In genomic region chr11:124896821-124897391, GRCh38 we compare ENCODE assay signal across 13 cellular contexts. TPM values are rescaled to one million over a fixed set of nuclear protein-coding genes. Genes with fewer than 3 reads are reported as not detected.
DNase-seq lines count a peak whose midpoint lies in the region; ATAC-seq, FAIRE-seq and TF ChIP-seq lines count a peak whose summit lies in the region.
"Had no signal": no experiment of that assay in that cellular context is flagged by ENCODE, and none has a peak within 500 bp of the region (broad histone marks: within the 10 kb centered on the region; RNA-seq: fewer than 3 reads in every experiment).

No MANE protein-coding gene starts in this region.

- H3K36me3 ChIP-seq in PC-3 (ENCODE audit: low read depth, low read length) (no peaks in the 10 kb centered on the region), endothelial cell of umbilical vein (ENCODE audit: control insufficient read depth in 2 of 2, extremely low read depth in 1 of 2, insufficient read depth in 2 of 2, low read length in 2 of 2) (peaks cover 24 to 31% of the 10 kb centered on the region in 2 experiments), lower lobe of right lung (no peaks in the 10 kb centered on the region), hepatocyte (replicated peaks; ENCODE audit: insufficient read depth, low read depth) (no peaks in the 10 kb centered on the region)

- FAIRE-seq in endothelial cell of umbilical vein (lab: Jason Lieb, UNC): peak; percentile 77
- FAIRE-seq: bronchial epithelial cell had no signal

- H2AFZ ChIP-seq in PC-3 (ENCODE audit: low read length): no peak overlapping the region
- no peak overlapping the region for H2AFZ ChIP-seq in endothelial cell of umbilical vein (ENCODE audit: low read depth, low read length)
- H2AFZ ChIP-seq in hepatocyte: no peak overlapping the region

- CTCF ChIA-PET in PC-3 (lab: Charles Lee): no interaction called here
- CTCF ChIA-PET in endothelial cell of umbilical vein (lab: Charles Lee): interaction anchor here (0.7 to 5.7 kb wide), 11 partner anchors 9 to 189 kb away, joined by 3 to 70 read pairs (median 14); partner anchors contain the start of genes CCDC15 and HEPN1

- H3K27ac ChIP-seq in PC-3 (ENCODE audit: low read length): peak overlapping the region; percentile 88; the same call in 1 of the 2 replicates
- H3K27ac ChIP-seq in endothelial cell of umbilical vein (ENCODE audit: insufficient read depth, low read depth, low read length): peak overlapping the region; percentile 95
- H3K27ac ChIP-seq in lower lobe of right lung: peak overlapping the region; percentile 85
- H3K27ac ChIP-seq in substantia nigra (ENCODE audit: low read depth, low read length, poor library complexity, severe bottlenecking): peak overlapping the region; percentile 90
- no peak overlapping the region for H3K27ac ChIP-seq in hepatocyte

- H3K9me3 ChIP-seq in PC-3 (ENCODE audit: low read length) (no peaks in the 10 kb centered on the region), endothelial cell of umbilical vein (replicated peaks; ENCODE audit: control insufficient read depth, insufficient read depth, low read length) (no peaks in the 10 kb centered on the region), lower lobe of right lung (no peaks in the 10 kb centered on the region), hepatocyte (ENCODE audit: low read depth) (no peaks in the 10 kb centered on the region)

- in situ Hi-C loops in G401 (cut with HindIII; ENCODE audit: low sequenced_read_pairs): no loop called here

- H3K27me3 ChIP-seq in PC-3 (ENCODE audit: low read length): no peaks in the 10 kb centered on the region
- H3K27me3 ChIP-seq in endothelial cell of umbilical vein (ENCODE audit: control insufficient read depth in 2 of 2, insufficient read depth in 2 of 2, low read length in 2 of 2): no peaks in the 10 kb centered on the region
- H3K27me3 ChIP-seq in lower lobe of right lung (ENCODE audit: low read depth): no peaks in the 10 kb centered on the region
- H3K27me3 ChIP-seq in hepatocyte: peaks cover 25% of the 10 kb centered on the region

- 95% methylated on average over 8 of the region's 9 CpGs for WGBS in hepatocyte (ENCODE audit: low lambda C conversion rate, missing lambda C conversion rate)

- H3K79me2 ChIP-seq in PC-3 (ENCODE audit: low read length) (0 out of 2 replicates have a peak, but pooled peaks cover 4% of the 10 kb centered on the region), endothelial cell of umbilical vein (ENCODE audit: control insufficient read depth, insufficient read depth, low read length) (peaks cover 65% of the 10 kb centered on the region), hepatocyte (no peaks in the 10 kb centered on the region)

- no peak overlapping the region for H3K4me3 ChIP-seq in PC-3 (ENCODE audit: low read length)
- H3K4me3 ChIP-seq in endothelial cell of umbilical vein (replicated peaks in 1 of 3; ENCODE audit: insufficient read depth in 1 of 3, low read depth in 1 of 3, low read length in 3 of 3): peak overlapping the region; percentile 76 to 89 (median 88)
- peak overlapping the region; percentile 51 for H3K4me3 ChIP-seq in lower lobe of right lung
- no peak overlapping the region for H3K4me3 ChIP-seq in hepatocyte

- intact Hi-C loops in PC-3 (cut with micrococcal nuclease) (no loop called here), endothelial cell of umbilical vein (cut with micrococcal nuclease) (loop anchor here (1.0 to 10.0 kb wide), 5 partner anchors 21 to 1835 kb away; partner anchors contain the start of genes HSPA8 and STT3A), lower lobe of right lung (cut with DNase I) (no loop called here)

- H3K9me1 ChIP-seq in endothelial cell of umbilical vein (replicated peaks; ENCODE audit: control insufficient read depth, extremely low read depth, insufficient read depth, low read length): no peaks in the 10 kb centered on the region

- POLR2A ChIA-PET in PC-3 (lab: Charles Lee; ENCODE audit: unreplicated experiment) (no interaction called here), endothelial cell of umbilical vein (lab: Charles Lee) (interaction anchor here (0.9 to 4.2 kb wide), 6 partner anchors 9 to 56 kb away, joined by 5 to 39 read pairs (median 15); partner anchors contain the start of gene CCDC15)

- peaks cover 15% of the 10 kb centered on the region for H3F3A ChIP-seq in PC-3 (ENCODE audit: low read length, unreplicated experiment)

- ATAC-seq in PC-3 (no peak), lower lobe of right lung (peak in 1 of 2 donors; percentile 27)

- TF ChIP-seq CTCF in PC-3 (conservative IDR thresholded peaks at IDR 0.05; ENCODE audit: low read depth, low read length) (no peak), endothelial cell of umbilical vein (IDR thresholded peaks at IDR 0.05; ENCODE audit: extremely low read depth in 1 of 2, insufficient read depth in 1 of 2, low read depth in 1 of 2, low read length in 2 of 2) (no peak), lower lobe of right lung (IDR thresholded peaks at IDR 0.05) (no peak), hepatocyte (IDR thresholded peaks at IDR 0.05; ENCODE audit: poor library complexity) (no peak)

- H3K9me2 ChIP-seq in PC-3 (replicated peaks; ENCODE audit: low read length): no peaks in the 10 kb centered on the region
- H3K9me2 ChIP-seq in hepatocyte (replicated peaks; ENCODE audit: insufficient read depth): no peaks in the 10 kb centered on the region

- peaks cover 66% of the 10 kb centered on the region for H3K4me1 ChIP-seq in PC-3 (ENCODE audit: insufficient read depth, low read length)
- peaks cover 78% of the 10 kb centered on the region for H3K4me1 ChIP-seq in endothelial cell of umbilical vein (ENCODE audit: control insufficient read depth, extremely low read depth, insufficient read depth, low read length)
- peaks cover 57% of the 10 kb centered on the region for H3K4me1 ChIP-seq in lower lobe of right lung
- no peaks in the 10 kb centered on the region for H3K4me1 ChIP-seq in hepatocyte (ENCODE audit: insufficient read depth)

- BruUV-seq in PC-3 (replicated peaks; lab: Mats Ljungman, UMichigan): no TSS peak
- BruUV-seq in endothelial cell of umbilical vein (replicated peaks; lab: Mats Ljungman, UMichigan): no TSS peak

- no peak overlapping the region for H3K4me2 ChIP-seq in PC-3 (ENCODE audit: low read length)
- H3K4me2 ChIP-seq in endothelial cell of umbilical vein (ENCODE audit: insufficient read depth, low read length): peak overlapping the region; percentile 78
- no peak overlapping the region for H3K4me2 ChIP-seq in hepatocyte

- no peak for DNase-seq in PC-3
- no peak for DNase-seq in endothelial cell of umbilical vein (ENCODE audit: low read depth, low spot score)
- no peak for DNase-seq in lower lobe of right lung
- DNase-seq in substantia nigra (lab: John Stamatoyannopoulos, UW): no peak
- no peak for DNase-seq in hepatocyte (ENCODE audit: low spot score)
- no peak for DNase-seq in G401 (ENCODE audit: low spot score)
- DNase-seq in DMS79 (lab: John Stamatoyannopoulos, UW): no peak
- no peak for DNase-seq in HK-2 (ENCODE audit: unreplicated experiment)
- DNase-seq: glutamatergic neuron, NCI-H82, T-helper 2 cell had no signal

- TF ChIP-seq POLR2A in endothelial cell of umbilical vein (IDR thresholded peaks at IDR 0.05; ENCODE audit: low read depth, low read length): peak; percentile 67

- dilution Hi-C loops in endothelial cell of umbilical vein (cut with MboI; ENCODE audit: extremely low pct_ligation_motif_present, low sequenced_read_pairs): no loop called here

- H4K20me1 ChIP-seq in PC-3 (ENCODE audit: low read length) (no peaks in the 10 kb centered on the region), endothelial cell of umbilical vein (replicated peaks; ENCODE audit: control insufficient read depth, extremely low read depth, insufficient read depth, low read length) (no peaks in the 10 kb centered on the region), hepatocyte (ENCODE audit: insufficient read depth, poor library complexity, severe bottlenecking) (no peaks in the 10 kb centered on the region)

- no peak overlapping the region for H3K9ac ChIP-seq in PC-3 (ENCODE audit: low read length)
- peak overlapping the region; percentile 88 for H3K9ac ChIP-seq in endothelial cell of umbilical vein (replicated peaks; ENCODE audit: extremely low read depth, insufficient read depth, low read length)

RNA-seq across cellular contexts. Expression of gene ROBO4, which starts 0.8 kb away (rescaled TPM):
- total RNA-seq in PC-3 (2014; rRNA removed) (1.6 and 9.7 TPM in 2 replicates), endothelial cell of umbilical vein (464 and 474 TPM in 2 replicates), lower lobe of right lung (58.3 TPM), hepatocyte (0.48 and 2.0 TPM in 2 replicates)
- polyA plus RNA-seq in endothelial cell of umbilical vein (260 and 346 TPM in 2 replicates), hepatocyte (0.28 TPM in 1 of 2 replicates, not detected in the other)
- 115 and 131 TPM in 2 replicates for polyA plus RNA-seq in endothelial cell of umbilical vein (2011; cell fraction: cytosol; rRNA removed)
- 309 and 459 TPM in 2 replicates for polyA plus RNA-seq in endothelial cell of umbilical vein (2011; cell fraction: nucleus; rRNA removed)
- polyA plus RNA-seq in endothelial cell of umbilical vein (2012): 220 and 257 TPM in 2 replicates
- 256 and 278 TPM in 2 replicates for polyA minus RNA-seq in endothelial cell of umbilical vein
- polyA minus RNA-seq in endothelial cell of umbilical vein (2011; cell fraction: cytosol; rRNA and poly(A)+ RNA removed): not detected
- 319 and 468 TPM in 2 replicates for polyA minus RNA-seq in endothelial cell of umbilical vein (2011; cell fraction: nucleus; rRNA and poly(A)+ RNA removed)
- total RNA-seq in G401 (2014; rRNA removed; shearing (Covaris generic)): not detected in 2 replicates
- total RNA-seq: bronchial epithelial cell had no signal
- polyA plus RNA-seq: neural cell had no signal

RNA-seq across cellular contexts. Expression of gene HEPN1, which starts 22.1 kb away (rescaled TPM):
- total RNA-seq in PC-3 (2014; rRNA removed) (not detected in 2 replicates), endothelial cell of umbilical vein (not detected in 2 replicates), lower lobe of right lung (not detected), hepatocyte (not detected in 2 replicates)
- polyA plus RNA-seq in endothelial cell of umbilical vein (not detected in 2 replicates), hepatocyte (not detected in 2 replicates)
- not detected in 2 replicates for polyA plus RNA-seq in endothelial cell of umbilical vein (2011; cell fraction: cytosol; rRNA removed)
- not detected in 2 replicates for polyA plus RNA-seq in endothelial cell of umbilical vein (2011; cell fraction: nucleus; rRNA removed)
- polyA plus RNA-seq in endothelial cell of umbilical vein (2012): not detected in 2 replicates
- not detected in 2 replicates for polyA minus RNA-seq in endothelial cell of umbilical vein
- polyA minus RNA-seq in endothelial cell of umbilical vein (2011; cell fraction: cytosol; rRNA and poly(A)+ RNA removed): not detected
- polyA minus RNA-seq in endothelial cell of umbilical vein (2011; cell fraction: nucleus; rRNA and poly(A)+ RNA removed): not detected in 2 replicates
- total RNA-seq in G401 (2014; rRNA removed; shearing (Covaris generic)): not detected in 2 replicates
- total RNA-seq: bronchial epithelial cell had no signal
- polyA plus RNA-seq: neural cell had no signal

RNA-seq across cellular contexts. Expression of gene ROBO3, which starts 31.7 kb away (rescaled TPM):
- total RNA-seq in PC-3 (2014; rRNA removed) (18.5 and 26.6 TPM in 2 replicates), endothelial cell of umbilical vein (19.3 and 27.1 TPM in 2 replicates), lower lobe of right lung (11.3 TPM), hepatocyte (3.7 and 5.0 TPM in 2 replicates)
- polyA plus RNA-seq in endothelial cell of umbilical vein (65.4 and 79.4 TPM in 2 replicates), hepatocyte (10.4 and 11.0 TPM in 2 replicates)
- 19.2 and 33.6 TPM in 2 replicates for polyA plus RNA-seq in endothelial cell of umbilical vein (2011; cell fraction: cytosol; rRNA removed)
- polyA plus RNA-seq in endothelial cell of umbilical vein (2011; cell fraction: nucleus; rRNA removed): 203 and 270 TPM in 2 replicates
- polyA plus RNA-seq in endothelial cell of umbilical vein (2012): 15.1 and 33.3 TPM in 2 replicates
- polyA minus RNA-seq in endothelial cell of umbilical vein: 11.4 and 20.7 TPM in 2 replicates
- polyA minus RNA-seq in endothelial cell of umbilical vein (2011; cell fraction: cytosol; rRNA and poly(A)+ RNA removed): not detected
- 27.5 and 44.7 TPM in 2 replicates for polyA minus RNA-seq in endothelial cell of umbilical vein (2011; cell fraction: nucleus; rRNA and poly(A)+ RNA removed)
- total RNA-seq in G401 (2014; rRNA removed; shearing (Covaris generic)): 8.1 and 12.3 TPM in 2 replicates

RNA-seq across cellular contexts. Expression of gene HEPACAM, which starts 38.9 kb away (rescaled TPM):
- total RNA-seq in PC-3 (2014; rRNA removed): 0.11 TPM in 1 of 2 replicates, not detected in the other
- total RNA-seq in endothelial cell of umbilical vein: not detected in 2 replicates
- polyA plus RNA-seq in endothelial cell of umbilical vein: 0.03 TPM in 1 of 2 replicates, not detected in the other
- 0.01 TPM in 2 replicates for polyA plus RNA-seq in endothelial cell of umbilical vein (2011; cell fraction: cytosol; rRNA removed)
- polyA plus RNA-seq in endothelial cell of umbilical vein (2011; cell fraction: nucleus; rRNA removed): 0.08 and 0.09 TPM in 2 replicates
- polyA plus RNA-seq in endothelial cell of umbilical vein (2012): not detected in 2 replicates
- polyA minus RNA-seq in endothelial cell of umbilical vein: 0.12 TPM in 1 of 2 replicates, not detected in the other
- polyA minus RNA-seq in endothelial cell of umbilical vein (2011; cell fraction: cytosol; rRNA and poly(A)+ RNA removed): not detected
- polyA minus RNA-seq in endothelial cell of umbilical vein (2011; cell fraction: nucleus; rRNA and poly(A)+ RNA removed): not detected in 2 replicates
- not detected for total RNA-seq in lower lobe of right lung
- 0.04 and 0.07 TPM in 2 replicates for total RNA-seq in hepatocyte
- not detected in 2 replicates for polyA plus RNA-seq in hepatocyte
- total RNA-seq in G401 (2014; rRNA removed; shearing (Covaris generic)): not detected in 2 replicates
- total RNA-seq: bronchial epithelial cell had no signal
- polyA plus RNA-seq: neural cell had no signal

RNA-seq across cellular contexts. Expression of gene CCDC15, which starts 57.1 kb away (rescaled TPM):
- total RNA-seq in PC-3 (2014; rRNA removed) (8.6 and 11.4 TPM in 2 replicates), endothelial cell of umbilical vein (3.8 and 4.6 TPM in 2 replicates), lower lobe of right lung (1.4 TPM), hepatocyte (1.3 and 2.3 TPM in 2 replicates)
- polyA plus RNA-seq in endothelial cell of umbilical vein (0.75 and 0.92 TPM in 2 replicates), hepatocyte (0.97 and 1.1 TPM in 2 replicates)
- polyA plus RNA-seq in endothelial cell of umbilical vein (2011; cell fraction: cytosol; rRNA removed): 1.3 and 1.5 TPM in 2 replicates
- polyA plus RNA-seq in endothelial cell of umbilical vein (2011; cell fraction: nucleus; rRNA removed): 2.7 and 4.1 TPM in 2 replicates
- polyA plus RNA-seq in endothelial cell of umbilical vein (2012): 0.97 and 2.2 TPM in 2 replicates
- 1.7 and 2.4 TPM in 2 replicates for polyA minus RNA-seq in endothelial cell of umbilical vein
- polyA minus RNA-seq in endothelial cell of umbilical vein (2011; cell fraction: cytosol; rRNA and poly(A)+ RNA removed): not detected
- 6.2 and 10.0 TPM in 2 replicates for polyA minus RNA-seq in endothelial cell of umbilical vein (2011; cell fraction: nucleus; rRNA and poly(A)+ RNA removed)
- 2.6 and 3.8 TPM in 2 replicates for total RNA-seq in G401 (2014; rRNA removed; shearing (Covaris generic))

Comparison
In these comparisons a context has a peak if more than half of its experiments do, and no peak if none do; other contexts are left out.
1. H3K4me3 ChIP-seq: peak in endothelial cell of umbilical vein (3 of 3) and lower lobe of right lung (single experiment); none in PC-3 (single experiment) and hepatocyte (single experiment).